In the genomic region with DNA sequence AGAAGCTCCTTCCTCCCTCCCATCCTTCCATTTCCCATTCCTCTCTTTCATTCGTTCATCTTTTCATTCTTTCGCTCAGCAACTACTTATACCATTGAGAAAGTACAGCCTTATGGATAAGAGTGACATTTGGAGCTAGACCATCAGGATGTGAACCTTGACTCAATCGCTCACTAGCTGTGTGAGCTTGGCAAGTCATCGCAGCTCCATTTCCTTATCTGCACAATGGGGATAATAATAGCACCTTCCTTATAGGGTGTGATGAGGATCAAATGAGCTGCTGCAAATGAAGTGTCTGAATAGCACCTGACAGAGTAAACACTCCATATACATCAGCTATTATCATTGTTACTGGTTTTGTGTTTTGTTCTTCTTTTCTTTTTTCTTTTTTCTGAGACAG, we compare ENCODE assay signal across 1 cellular context.
TF ChIP-seq lines count a peak whose summit lies in the region.

No MANE protein-coding gene starts in this region.

TF ChIP-seq in GM23338, 12 proteins besides CTCF, POLR2A, EP300 and RAD21:
- TF ChIP-seq ETS1 (IDR thresholded peaks at IDR 0.05) (no peak), EZH2phosphoT487 (IDR thresholded peaks at IDR 0.05; ENCODE audit: unreplicated experiment) (no peak), EZH2 (IDR thresholded peaks at IDR 0.05; ENCODE audit: low read depth, unreplicated experiment) (no peak), POLR2AphosphoS5 (IDR thresholded peaks at IDR 0.05; ENCODE audit: low read depth) (no peak), CREB1 (CRISPR knock-in tag; IDR thresholded peaks at IDR 0.05; ENCODE audit: low read depth) (no peak), STAT1 (IDR thresholded peaks at IDR 0.05; ENCODE audit: unreplicated experiment) (no peak), NANOG (IDR thresholded peaks at IDR 0.05; ENCODE audit: borderline replicate concordance) (no peak), ZNF114 (CRISPR knock-in tag; IDR thresholded peaks at IDR 0.05) (no peak), JUNB (IDR thresholded peaks at IDR 0.05; ENCODE audit: unreplicated experiment) (no peak), ZNF331 (CRISPR knock-in tag; IDR thresholded peaks at IDR 0.05; ENCODE audit: low read depth) (no peak)
- TF ChIP-seq, protein P1, sequence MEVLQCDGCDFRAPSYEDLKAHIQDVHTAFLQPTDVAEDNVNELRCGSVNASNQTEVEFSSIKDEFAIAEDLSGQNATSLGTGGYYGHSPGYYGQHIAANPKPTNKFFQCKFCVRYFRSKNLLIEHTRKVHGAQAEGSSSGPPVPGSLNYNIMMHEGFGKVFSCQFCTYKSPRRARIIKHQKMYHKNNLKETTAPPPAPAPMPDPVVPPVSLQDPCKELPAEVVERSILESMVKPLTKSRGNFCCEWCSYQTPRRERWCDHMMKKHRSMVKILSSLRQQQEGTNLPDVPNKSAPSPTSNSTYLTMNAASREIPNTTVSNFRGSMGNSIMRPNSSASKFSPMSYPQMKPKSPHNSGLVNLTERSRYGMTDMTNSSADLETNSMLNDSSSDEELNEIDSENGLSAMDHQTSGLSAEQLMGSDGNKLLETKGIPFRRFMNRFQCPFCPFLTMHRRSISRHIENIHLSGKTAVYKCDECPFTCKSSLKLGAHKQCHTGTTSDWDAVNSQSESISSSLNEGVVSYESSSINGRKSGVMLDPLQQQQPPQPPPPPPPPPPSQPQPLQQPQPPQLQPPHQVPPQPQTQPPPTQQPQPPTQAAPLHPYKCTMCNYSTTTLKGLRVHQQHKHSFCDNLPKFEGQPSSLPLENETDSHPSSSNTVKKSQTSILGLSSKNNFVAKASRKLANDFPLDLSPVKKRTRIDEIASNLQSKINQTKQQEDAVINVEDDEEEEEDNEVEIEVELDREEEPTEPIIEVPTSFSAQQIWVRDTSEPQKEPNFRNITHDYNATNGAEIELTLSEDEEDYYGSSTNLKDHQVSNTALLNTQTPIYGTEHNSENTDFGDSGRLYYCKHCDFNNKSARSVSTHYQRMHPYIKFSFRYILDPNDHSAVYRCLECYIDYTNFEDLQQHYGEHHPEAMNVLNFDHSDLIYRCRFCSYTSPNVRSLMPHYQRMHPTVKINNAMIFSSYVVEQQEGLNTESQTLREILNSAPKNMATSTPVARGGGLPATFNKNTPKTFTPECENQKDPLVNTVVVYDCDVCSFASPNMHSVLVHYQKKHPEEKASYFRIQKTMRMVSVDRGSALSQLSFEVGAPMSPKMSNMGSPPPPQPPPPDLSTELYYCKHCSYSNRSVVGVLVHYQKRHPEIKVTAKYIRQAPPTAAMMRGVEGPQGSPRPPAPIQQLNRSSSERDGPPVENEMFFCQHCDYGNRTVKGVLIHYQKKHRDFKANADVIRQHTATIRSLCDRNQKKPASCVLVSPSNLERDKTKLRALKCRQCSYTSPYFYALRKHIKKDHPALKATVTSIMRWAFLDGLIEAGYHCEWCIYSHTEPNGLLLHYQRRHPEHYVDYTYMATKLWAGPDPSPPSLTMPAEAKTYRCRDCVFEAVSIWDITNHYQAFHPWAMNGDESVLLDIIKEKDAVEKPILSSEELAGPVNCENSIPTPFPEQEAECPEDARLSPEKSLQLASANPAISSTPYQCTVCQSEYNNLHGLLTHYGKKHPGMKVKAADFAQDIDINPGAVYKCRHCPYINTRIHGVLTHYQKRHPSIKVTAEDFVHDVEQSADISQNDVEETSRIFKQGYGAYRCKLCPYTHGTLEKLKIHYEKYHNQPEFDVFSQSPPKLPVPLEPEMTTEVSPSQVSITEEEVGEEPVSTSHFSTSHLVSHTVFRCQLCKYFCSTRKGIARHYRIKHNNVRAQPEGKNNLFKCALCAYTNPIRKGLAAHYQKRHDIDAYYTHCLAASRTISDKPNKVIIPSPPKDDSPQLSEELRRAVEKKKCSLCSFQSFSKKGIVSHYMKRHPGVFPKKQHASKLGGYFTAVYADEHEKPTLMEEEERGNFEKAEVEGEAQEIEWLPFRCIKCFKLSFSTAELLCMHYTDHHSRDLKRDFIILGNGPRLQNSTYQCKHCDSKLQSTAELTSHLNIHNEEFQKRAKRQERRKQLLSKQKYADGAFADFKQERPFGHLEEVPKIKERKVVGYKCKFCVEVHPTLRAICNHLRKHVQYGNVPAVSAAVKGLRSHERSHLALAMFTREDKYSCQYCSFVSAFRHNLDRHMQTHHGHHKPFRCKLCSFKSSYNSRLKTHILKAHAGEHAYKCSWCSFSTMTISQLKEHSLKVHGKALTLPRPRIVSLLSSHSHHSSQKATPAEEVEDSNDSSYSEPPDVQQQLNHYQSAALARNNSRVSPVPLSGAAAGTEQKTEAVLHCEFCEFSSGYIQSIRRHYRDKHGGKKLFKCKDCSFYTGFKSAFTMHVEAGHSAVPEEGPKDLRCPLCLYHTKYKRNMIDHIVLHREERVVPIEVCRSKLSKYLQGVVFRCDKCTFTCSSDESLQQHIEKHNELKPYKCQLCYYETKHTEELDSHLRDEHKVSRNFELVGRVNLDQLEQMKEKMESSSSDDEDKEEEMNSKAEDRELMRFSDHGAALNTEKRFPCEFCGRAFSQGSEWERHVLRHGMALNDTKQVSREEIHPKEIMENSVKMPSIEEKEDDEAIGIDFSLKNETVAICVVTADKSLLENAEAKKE (CRISPR knock-in tag; IDR thresholded peaks at IDR 0.05): no peak
- TF ChIP-seq, protein P2, sequence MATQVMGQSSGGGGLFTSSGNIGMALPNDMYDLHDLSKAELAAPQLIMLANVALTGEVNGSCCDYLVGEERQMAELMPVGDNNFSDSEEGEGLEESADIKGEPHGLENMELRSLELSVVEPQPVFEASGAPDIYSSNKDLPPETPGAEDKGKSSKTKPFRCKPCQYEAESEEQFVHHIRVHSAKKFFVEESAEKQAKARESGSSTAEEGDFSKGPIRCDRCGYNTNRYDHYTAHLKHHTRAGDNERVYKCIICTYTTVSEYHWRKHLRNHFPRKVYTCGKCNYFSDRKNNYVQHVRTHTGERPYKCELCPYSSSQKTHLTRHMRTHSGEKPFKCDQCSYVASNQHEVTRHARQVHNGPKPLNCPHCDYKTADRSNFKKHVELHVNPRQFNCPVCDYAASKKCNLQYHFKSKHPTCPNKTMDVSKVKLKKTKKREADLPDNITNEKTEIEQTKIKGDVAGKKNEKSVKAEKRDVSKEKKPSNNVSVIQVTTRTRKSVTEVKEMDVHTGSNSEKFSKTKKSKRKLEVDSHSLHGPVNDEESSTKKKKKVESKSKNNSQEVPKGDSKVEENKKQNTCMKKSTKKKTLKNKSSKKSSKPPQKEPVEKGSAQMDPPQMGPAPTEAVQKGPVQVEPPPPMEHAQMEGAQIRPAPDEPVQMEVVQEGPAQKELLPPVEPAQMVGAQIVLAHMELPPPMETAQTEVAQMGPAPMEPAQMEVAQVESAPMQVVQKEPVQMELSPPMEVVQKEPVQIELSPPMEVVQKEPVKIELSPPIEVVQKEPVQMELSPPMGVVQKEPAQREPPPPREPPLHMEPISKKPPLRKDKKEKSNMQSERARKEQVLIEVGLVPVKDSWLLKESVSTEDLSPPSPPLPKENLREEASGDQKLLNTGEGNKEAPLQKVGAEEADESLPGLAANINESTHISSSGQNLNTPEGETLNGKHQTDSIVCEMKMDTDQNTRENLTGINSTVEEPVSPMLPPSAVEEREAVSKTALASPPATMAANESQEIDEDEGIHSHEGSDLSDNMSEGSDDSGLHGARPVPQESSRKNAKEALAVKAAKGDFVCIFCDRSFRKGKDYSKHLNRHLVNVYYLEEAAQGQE (IDR thresholded peaks at IDR 0.05; ENCODE audit: unreplicated experiment): no peak
